In the genomic region with DNA sequence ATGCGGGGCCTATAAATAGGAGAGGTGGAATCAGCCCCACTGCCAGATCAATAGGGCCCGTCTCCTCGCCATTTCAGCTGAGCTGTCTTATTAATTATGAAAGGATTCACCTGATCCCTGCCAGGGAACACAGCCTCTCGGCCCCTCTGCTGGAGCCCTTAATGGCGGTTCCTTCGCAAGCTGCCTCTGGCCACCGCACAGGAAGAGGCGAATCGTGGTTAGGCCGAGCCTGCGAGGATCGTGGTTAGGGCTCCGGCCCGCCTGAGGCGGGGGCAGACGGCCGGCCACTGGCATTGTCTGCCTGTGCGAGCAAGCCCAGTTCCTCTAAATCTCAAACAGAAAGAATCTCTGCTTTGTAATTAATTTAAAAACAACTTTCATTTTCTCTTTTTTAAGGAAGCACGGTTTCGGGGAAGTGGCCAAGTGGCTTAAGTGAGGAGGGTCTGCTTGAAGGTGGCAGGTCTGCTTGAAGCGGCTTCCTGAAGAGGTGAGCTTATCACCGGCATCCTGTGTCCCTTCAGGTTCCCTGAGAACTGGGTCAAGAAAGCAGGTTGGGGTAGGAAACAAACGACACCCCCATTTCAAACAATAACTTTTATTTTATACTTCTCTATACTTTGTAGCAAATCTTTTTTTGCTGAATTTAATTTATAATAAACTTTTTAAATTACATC, we compare ENCODE assay signal across 1 cellular context.
TF ChIP-seq lines count a peak whose summit lies in the region.

No MANE protein-coding gene starts in this region.

TF ChIP-seq in SK-N-SH, 30 proteins besides CTCF, POLR2A, EP300 and RAD21 (continued from another document):
- TF ChIP-seq ZBTB33 (IDR thresholded peaks at IDR 0.05; ENCODE audit: borderline replicate concordance, low read depth) (no peak), GATA2 (CRISPR knock-in tag; IDR thresholded peaks at IDR 0.05) (no peak), SIN3A (IDR thresholded peaks at IDR 0.05; ENCODE audit: borderline replicate concordance, low read depth, low read length) (no peak), TCF12 (IDR thresholded peaks at IDR 0.05) (no peak), SMC3 (IDR thresholded peaks at IDR 0.05; ENCODE audit: low read depth, low read length) (no peak), GABPA (IDR thresholded peaks at IDR 0.05; ENCODE audit: low read depth) (no peak)
- TF ChIP-seq, protein P1, sequence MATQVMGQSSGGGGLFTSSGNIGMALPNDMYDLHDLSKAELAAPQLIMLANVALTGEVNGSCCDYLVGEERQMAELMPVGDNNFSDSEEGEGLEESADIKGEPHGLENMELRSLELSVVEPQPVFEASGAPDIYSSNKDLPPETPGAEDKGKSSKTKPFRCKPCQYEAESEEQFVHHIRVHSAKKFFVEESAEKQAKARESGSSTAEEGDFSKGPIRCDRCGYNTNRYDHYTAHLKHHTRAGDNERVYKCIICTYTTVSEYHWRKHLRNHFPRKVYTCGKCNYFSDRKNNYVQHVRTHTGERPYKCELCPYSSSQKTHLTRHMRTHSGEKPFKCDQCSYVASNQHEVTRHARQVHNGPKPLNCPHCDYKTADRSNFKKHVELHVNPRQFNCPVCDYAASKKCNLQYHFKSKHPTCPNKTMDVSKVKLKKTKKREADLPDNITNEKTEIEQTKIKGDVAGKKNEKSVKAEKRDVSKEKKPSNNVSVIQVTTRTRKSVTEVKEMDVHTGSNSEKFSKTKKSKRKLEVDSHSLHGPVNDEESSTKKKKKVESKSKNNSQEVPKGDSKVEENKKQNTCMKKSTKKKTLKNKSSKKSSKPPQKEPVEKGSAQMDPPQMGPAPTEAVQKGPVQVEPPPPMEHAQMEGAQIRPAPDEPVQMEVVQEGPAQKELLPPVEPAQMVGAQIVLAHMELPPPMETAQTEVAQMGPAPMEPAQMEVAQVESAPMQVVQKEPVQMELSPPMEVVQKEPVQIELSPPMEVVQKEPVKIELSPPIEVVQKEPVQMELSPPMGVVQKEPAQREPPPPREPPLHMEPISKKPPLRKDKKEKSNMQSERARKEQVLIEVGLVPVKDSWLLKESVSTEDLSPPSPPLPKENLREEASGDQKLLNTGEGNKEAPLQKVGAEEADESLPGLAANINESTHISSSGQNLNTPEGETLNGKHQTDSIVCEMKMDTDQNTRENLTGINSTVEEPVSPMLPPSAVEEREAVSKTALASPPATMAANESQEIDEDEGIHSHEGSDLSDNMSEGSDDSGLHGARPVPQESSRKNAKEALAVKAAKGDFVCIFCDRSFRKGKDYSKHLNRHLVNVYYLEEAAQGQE (IDR thresholded peaks at IDR 0.05; ENCODE audit: low read depth, low read length): no peak
